In genomic region chr10:71998119-71998839, GRCh38 we compare ENCODE assay signal across 1 cellular context.
TF ChIP-seq lines count a peak whose summit lies in the region.

No MANE protein-coding gene starts in this region.

TF ChIP-seq in SK-N-SH, 30 proteins besides CTCF, POLR2A, EP300 and RAD21 (continued from another document):
- TF ChIP-seq REST (IDR thresholded peaks at IDR 0.05; ENCODE audit: low read depth, low read length): no peak
- TF ChIP-seq SMC3 (IDR thresholded peaks at IDR 0.05; ENCODE audit: low read depth, low read length): no peak
- TF ChIP-seq FOXM1 (IDR thresholded peaks at IDR 0.05; ENCODE audit: low read depth): no peak
- TF ChIP-seq USF1 (IDR thresholded peaks at IDR 0.05; ENCODE audit: borderline replicate concordance, low read depth): no peak
- no peak for TF ChIP-seq POLR2AphosphoS5 (IDR thresholded peaks at IDR 0.05; ENCODE audit: low read depth, low read length)
- no peak for TF ChIP-seq RCOR1 (IDR thresholded peaks at IDR 0.05; ENCODE audit: low read length)
